In the genomic region with DNA sequence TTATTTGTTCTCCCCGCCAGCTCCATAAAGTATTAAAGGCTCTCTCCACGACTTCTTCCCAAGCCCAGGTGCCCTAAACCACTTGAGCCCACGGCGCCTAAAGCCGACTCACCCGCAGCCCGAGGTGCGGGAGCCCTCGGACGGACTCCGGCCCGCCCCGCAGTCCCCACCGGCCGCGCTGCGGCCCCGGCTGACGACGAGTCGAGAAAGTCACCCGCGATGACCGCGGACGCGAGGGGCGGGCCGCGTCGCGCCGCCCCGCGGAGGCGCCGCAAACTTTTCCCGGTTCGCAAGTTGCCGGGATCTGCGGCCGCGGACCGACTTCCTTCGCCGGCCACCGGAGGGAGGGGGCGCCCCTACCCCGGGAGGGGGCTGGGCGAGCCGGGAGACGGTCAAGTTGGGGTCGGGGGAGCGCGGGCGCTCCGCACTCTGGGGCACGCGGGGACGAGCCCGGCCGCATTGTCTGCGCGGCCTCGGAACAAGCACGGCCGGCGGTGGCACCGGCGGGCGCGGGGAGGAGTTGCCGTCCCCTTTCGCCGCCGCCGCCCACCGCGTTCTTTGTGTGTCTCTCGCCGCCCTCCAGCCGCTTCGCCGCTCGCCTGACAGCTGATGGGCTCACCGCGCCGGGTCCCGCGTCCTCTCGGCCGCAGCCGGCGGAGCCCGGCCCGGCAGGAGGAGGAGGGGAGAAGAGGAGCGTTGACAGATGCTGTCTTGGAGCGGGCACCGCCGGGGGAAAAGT, we compare ENCODE assay signal across 8 cellular contexts.
DNase-seq lines count a peak whose midpoint lies in the region; ATAC-seq, FAIRE-seq and TF ChIP-seq lines count a peak whose summit lies in the region.

No MANE protein-coding gene starts in this region.

- in situ Hi-C loops in brain microvascular endothelial cell (cut with HindIII; ENCODE audit: low pct_ligation_motif_present, low sequenced_read_pairs): no loop called here

- H3K27ac ChIP-seq in brain microvascular endothelial cell (peak overlapping the region; percentile 74), small intestine (ENCODE audit: low read depth in 1 of 2, low read length in 1 of 2) (peak overlapping the region; percentile 25 to 96)

- FAIRE-seq in small intestine (lab: Jason Lieb, UNC): no peak
- FAIRE-seq in HTR-8/SVneo (lab: Jason Lieb, UNC): no peak

- H3K27me3 ChIP-seq in brain microvascular endothelial cell (replicated peaks): no peaks in the 10 kb centered on the region
- peaks cover 2 to 7% of the 10 kb centered on the region in 2 donors for H3K27me3 ChIP-seq in small intestine (ENCODE audit: control insufficient read depth in 2 of 2, insufficient read depth in 2 of 2, low read length in 2 of 2)

- peaks cover 15% of the 10 kb centered on the region for H3K36me3 ChIP-seq in brain microvascular endothelial cell (replicated peaks)
- no peaks in the 10 kb centered on the region for H3K36me3 ChIP-seq in small intestine (ENCODE audit: control insufficient read depth in 2 of 2, insufficient read depth in 2 of 2, low read length in 2 of 2)

- H3K9me3 ChIP-seq in small intestine (ENCODE audit: control insufficient read depth, low read depth): no peaks in the 10 kb centered on the region

- WGBS in small intestine, 3 donors: 1 to 2% (median 1%) methylated on average over 49 to 100 of the region's 100 CpGs

- H3K4me1 ChIP-seq in small intestine (ENCODE audit: control insufficient read depth in 2 of 2, insufficient read depth in 1 of 2, low read depth in 1 of 2, low read length in 1 of 2): no peaks in the 10 kb centered on the region

- peak overlapping the region; percentile 90 for H3K4me3 ChIP-seq in brain microvascular endothelial cell (ENCODE audit: low read depth, low read length)
- H3K4me3 ChIP-seq in small intestine (ENCODE audit: low read depth in 1 of 2, low read length in 2 of 2): peak overlapping the region; percentile 63 to 70

- DNase-seq in Ammon's horn (ENCODE audit: low spot score) (peak; percentile 40), brain microvascular endothelial cell (no peak), iPS-NIHi7 (ENCODE audit: extremely low spot score) (peak; percentile 22), small intestine (peak; percentile 10), HTR-8/SVneo (ENCODE audit: insufficient read length, low spot score) (no peak), T1000 (lab: John Stamatoyannopoulos, UW) (no peak)

- ATAC-seq in GM19025 (IDR thresholded peaks at IDR 0.05; ENCODE audit: low read depth, unreplicated experiment) (peak; percentile 43), HG03457 (IDR thresholded peaks at IDR 0.05; ENCODE audit: unreplicated experiment) (peak; percentile 26)

- TF ChIP-seq CTCF in brain microvascular endothelial cell (IDR thresholded peaks at IDR 0.05; ENCODE audit: low read depth, low read length, missing control alignments): peak; percentile 19

Comparison
In these comparisons a context has a peak if more than half of its experiments do, and no peak if none do; other contexts are left out.
1. DNase-seq: peak in Ammon's horn (single experiment), iPS-NIHi7 (single experiment) and small intestine (single experiment); none in brain microvascular endothelial cell (single experiment), HTR-8/SVneo (single experiment) and T1000 (single experiment).